ENCODE assay signal across 29 cellular contexts in the genomic region with DNA sequence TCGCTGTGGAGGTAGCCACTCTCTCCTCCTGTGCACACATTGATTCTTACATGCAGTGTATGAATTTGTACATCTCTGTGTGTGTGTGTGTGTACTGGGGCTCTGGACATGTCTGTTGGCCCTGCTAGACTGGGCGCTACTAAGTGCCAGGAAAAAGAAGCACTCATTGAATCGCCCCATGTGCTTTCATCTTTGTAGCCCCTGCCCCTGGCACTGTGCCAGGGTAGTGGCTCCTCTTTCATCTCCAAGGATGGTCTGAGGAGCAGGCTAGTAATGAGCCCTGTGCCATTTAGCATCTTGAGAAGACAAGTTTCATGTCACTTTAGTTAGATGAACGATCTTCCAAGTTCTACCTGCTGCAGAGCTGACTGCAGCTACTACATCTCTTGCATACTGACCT. TPM values are rescaled to one million over a fixed set of nuclear protein-coding genes. Genes with fewer than 3 reads are reported as not detected.
A peak's percentile ranks its signal among the peaks of the same experiment; 100 is the strongest.
DNase-seq lines count a peak whose midpoint lies in the region; ATAC-seq, FAIRE-seq and TF ChIP-seq lines count a peak whose summit lies in the region.
"Had no signal": no experiment of that assay in that cellular context is flagged by ENCODE, and none has a peak within 500 bp of the region (broad histone marks: within the 10 kb centered on the region; RNA-seq: fewer than 3 reads in every experiment).

No MANE protein-coding gene starts in this region.

- H3K27ac ChIP-seq in HepG2 (ENCODE audit: extremely low read length, insufficient read depth, low read length) (no peak overlapping the region), right lobe of liver (no peak overlapping the region), K562 (ENCODE audit: extremely low read depth, low read depth, low read length) (no peak overlapping the region), GM23248 (no peak overlapping the region), esophagus squamous epithelium (no peak overlapping the region)
- H3K27ac ChIP-seq: A549; BLaER1 treated with 17β-estradiol and CSF1 and Interleukin-3, amounts not matched to agents 10 nM and 100 nM had no signal

- no peaks in the 10 kb centered on the region for H3F3A ChIP-seq in GM23248 (ENCODE audit: insufficient read depth)

- H3K9me2 ChIP-seq in GM23248 (ENCODE audit: insufficient read depth): no peaks in the 10 kb centered on the region

- H2AFZ ChIP-seq in HepG2 (ENCODE audit: low read length) (no peak overlapping the region), K562 (ENCODE audit: low read depth, low read length) (no peak overlapping the region), GM23248 (no peak overlapping the region)
- H2AFZ ChIP-seq: GM23338 had no signal

- TF ChIP-seq EP300 in HepG2 (IDR thresholded peaks at IDR 0.05; ENCODE audit: low read depth in 2 of 2, low read length in 2 of 2): no peak
- TF ChIP-seq EP300 in HepG2 (CRISPR knock-in tag; IDR thresholded peaks at IDR 0.05; ENCODE audit: borderline replicate concordance): no peak
- TF ChIP-seq EP300 in K562 (IDR thresholded peaks at IDR 0.05; ENCODE audit: low read length): no peak

- no peaks in the 10 kb centered on the region for H3K9me1 ChIP-seq in K562 (ENCODE audit: control insufficient read depth, insufficient read depth, low read length)

- peaks cover 38% of the 10 kb centered on the region for H3K4me1 Mint-ChIP-seq in neural crest cell
- H3K4me1 Mint-ChIP-seq: CD8-positive, alpha-beta memory T cell had no signal

- POLR2A ChIA-PET in HepG2 (lab: Yijun Ruan, JAX): no interaction called here
- POLR2A ChIA-PET in K562 (lab: Yijun Ruan, JAX): no interaction called here

- TF ChIP-seq POLR2A in HepG2 (IDR thresholded peaks at IDR 0.05; ENCODE audit: insufficient read depth in 1 of 2, low read depth in 2 of 2, low read length in 2 of 2): no peak
- no peak for TF ChIP-seq POLR2A in right lobe of liver (IDR thresholded peaks at IDR 0.05)
- no peak for TF ChIP-seq POLR2A in K562 (conservative IDR thresholded peaks at IDR 0.05)
- no peak for TF ChIP-seq POLR2A in esophagus squamous epithelium (IDR thresholded peaks at IDR 0.05)

- H3K27me3 ChIP-seq in HepG2 (ENCODE audit: control insufficient read depth in 1 of 2, insufficient read depth in 2 of 2, low read length in 2 of 2) (peaks cover 0 to 8% of the 10 kb centered on the region in 2 experiments; a peak in 2 of 5 replicates), right lobe of liver (no peaks in the 10 kb centered on the region), K562 (ENCODE audit: control insufficient read depth in 2 of 2, insufficient read depth in 2 of 2, low read length in 2 of 2) (no peaks in the 10 kb centered on the region), GM23248 (replicated peaks; ENCODE audit: insufficient read depth) (peaks cover 12% of the 10 kb centered on the region), esophagus squamous epithelium (no peaks in the 10 kb centered on the region)
- H3K27me3 ChIP-seq: BE2C; BLaER1 treated with 17β-estradiol and CSF1 and Interleukin-3, amounts not matched to agents 10 nM and 100 nM had no signal

- H3K36me3 Mint-ChIP-seq in neural crest cell (ENCODE audit: low read depth): peaks cover 23% of the 10 kb centered on the region
- H3K36me3 Mint-ChIP-seq: CD8-positive, alpha-beta memory T cell had no signal

- CTCF ChIA-PET in HepG2 (lab: Yijun Ruan, JAX; ENCODE audit: low intra/inter-chr PET ratio, low total read pairs): interaction anchor here (1.0 kb wide), 1 partner anchor 217 kb away, joined by 3 read pairs; no protein-coding TSS in a partner anchor
- CTCF ChIA-PET in K562 (lab: Yijun Ruan, JAX; ENCODE audit: low intra/inter-chr PET ratio): no interaction called here

- no peak overlapping the region for H3K9ac ChIP-seq in HepG2 (ENCODE audit: insufficient read depth, low read depth, low read length)
- H3K9ac ChIP-seq in K562 (ENCODE audit: insufficient read depth in 1 of 2, low read depth in 2 of 2, low read length in 2 of 2): no peak overlapping the region
- H3K9ac ChIP-seq in GM23248: no peak overlapping the region
- H3K9ac ChIP-seq: BLaER1 treated with 17β-estradiol and CSF1 and Interleukin-3, amounts not matched to agents 10 nM and 100 nM had no signal

- H3K4me2 ChIP-seq in HepG2 (ENCODE audit: low read depth, low read length): no peak overlapping the region
- H3K4me2 ChIP-seq in K562 (ENCODE audit: insufficient read depth, low read length): no peak overlapping the region
- no peak overlapping the region for H3K4me2 ChIP-seq in GM23248 (ENCODE audit: unreplicated experiment)
- H3K4me2 ChIP-seq: A549; BLaER1 treated with 17β-estradiol and CSF1 and Interleukin-3, amounts not matched to agents 10 nM and 100 nM; GM23338 had no signal

- WGBS in HepG2 (ENCODE audit: low lambda C conversion rate): 37% methylated on average over 4 of the region's 4 CpGs
- 78% methylated on average over 1 of the region's 4 CpGs for WGBS in right lobe of liver (ENCODE audit: insufficient coverage, low coverage, low lambda C conversion rate, missing lambda C conversion rate)
- no CpG with 5 or more reads among the region's 4 CpGs for WGBS in K562 (ENCODE audit: insufficient coverage, low coverage, missing lambda C conversion rate)
- WGBS in GM23248 (ENCODE audit: low coverage in 1 of 2, low lambda C conversion rate in 2 of 2, missing lambda C conversion rate in 2 of 2), 2 experiments: 59 to 65% methylated on average over 4 of the region's 4 CpGs
- 84 to 90% methylated on average over 4 of the region's 4 CpGs for WGBS in esophagus squamous epithelium, 2 donors

- H3K36me3 ChIP-seq in HepG2 (replicated peaks in 1 of 2; ENCODE audit: control insufficient read depth in 1 of 2, insufficient read depth in 2 of 2, low read length in 2 of 2) (no peaks in the 10 kb centered on the region), right lobe of liver (no peaks in the 10 kb centered on the region), K562 (ENCODE audit: control insufficient read depth, insufficient read depth, low read length) (no peaks in the 10 kb centered on the region), GM23248 (ENCODE audit: low read depth) (no peaks in the 10 kb centered on the region), esophagus squamous epithelium (peaks cover 0 to 14% (median 0%) of the 10 kb centered on the region in 3 donors)
- H3K36me3 ChIP-seq: BE2C had no signal

- H3K9me3 Mint-ChIP-seq in neural crest cell: no peaks in the 10 kb centered on the region
- H3K9me3 Mint-ChIP-seq: CD14-positive monocyte; CD4-positive, alpha-beta T cell; CD8-positive, alpha-beta memory T cell; GM23338; H9 had no signal

- in situ Hi-C loops in HepG2 (cut with HindIII; ENCODE audit: extremely low pct_ligation_motif_present, low pct_unique_long_range_greater_than_20kb) (loop anchor here (5.0 to 25.0 kb wide), 2 partner anchors 196 to 731 kb away; partner anchors contain the start of gene MOB3B), K562 (cut with MboI) (no loop called here), GM23248 (cut with MboI) (loop anchor here (5.0 to 25.0 kb wide), 2 partner anchors 216 to 731 kb away; no protein-coding TSS in a partner anchor)

- no peak for DNase-seq in HepG2 (ENCODE audit: low spot score)
- no peak for DNase-seq in right lobe of liver
- DNase-seq in K562 (ENCODE audit: extremely low read depth in 1 of 4, low spot score in 3 of 4): no peak
- no peak for DNase-seq in neural crest cell (ENCODE audit: low read depth, low spot score)
- no peak for DNase-seq in GM23248
- DNase-seq in DMS114 treated with DMSO at 0.1 percent for 48 hours (lab: John Stamatoyannopoulos, UW; ENCODE audit: unreplicated experiment): no peak
- no peak for DNase-seq in esophagus squamous epithelium (lab: John Stamatoyannopoulos, UW)
- DNase-seq: 8988T; ACHN; AML-193; BE2C; CD4-positive, alpha-beta T cell; CD8-positive, alpha-beta memory T cell; DMS 273 treated with DMSO at 0.1 percent for 48 hours; DMS53; DMS79 treated with DMSO at 0.1 percent for 48 hours; GF-D8; H9 had no signal

- TF ChIP-seq RAD21 in HepG2 (CRISPR knock-in tag; IDR thresholded peaks at IDR 0.05): no peak
- TF ChIP-seq RAD21 in K562 (CRISPR knock-in tag; conservative IDR thresholded peaks at IDR 0.05 in 1 of 2, IDR thresholded peaks at IDR 0.05 in 1 of 2): no peak

- H3K79me2 ChIP-seq in HepG2 (ENCODE audit: insufficient read depth, low read length) (no peaks in the 10 kb centered on the region), K562 (ENCODE audit: control insufficient read depth, insufficient read depth, low read length) (no peaks in the 10 kb centered on the region), GM23248 (ENCODE audit: insufficient read depth) (no peaks in the 10 kb centered on the region)

- TF ChIP-seq CTCF in HepG2 (CRISPR knock-in tag; IDR thresholded peaks at IDR 0.05) (no peak), right lobe of liver (IDR thresholded peaks at IDR 0.05) (no peak), K562 (IDR thresholded peaks at IDR 0.05 in 2 of 3, conservative IDR thresholded peaks at IDR 0.05 in 1 of 3; ENCODE audit: insufficient read depth in 2 of 3, low read depth in 1 of 3, low read length in 3 of 3) (no peak), neural crest cell (conservative IDR thresholded peaks at IDR 0.05) (no peak), esophagus squamous epithelium (IDR thresholded peaks at IDR 0.05) (no peak)

- H3K4me1 ChIP-seq in HepG2 (ENCODE audit: insufficient read depth, low read length) (no peaks in the 10 kb centered on the region), right lobe of liver (no peaks in the 10 kb centered on the region), K562 (replicated peaks in 1 of 2; ENCODE audit: control insufficient read depth in 2 of 2, insufficient read depth in 2 of 2, low read length in 2 of 2) (no peaks in the 10 kb centered on the region; a peak in 1 of 5 replicates), GM23248 (ENCODE audit: insufficient read depth) (no peaks in the 10 kb centered on the region), esophagus squamous epithelium (peaks cover 0 to 9% (median 5%) of the 10 kb centered on the region in 3 donors)

- no peaks in the 10 kb centered on the region for H3K9me3 ChIP-seq in HepG2 (ENCODE audit: low read length)
- no peaks in the 10 kb centered on the region for H3K9me3 ChIP-seq in right lobe of liver
- no peaks in the 10 kb centered on the region for H3K9me3 ChIP-seq in K562 (replicated peaks; ENCODE audit: control insufficient read depth, insufficient read depth, low read depth, low read length)
- H3K9me3 ChIP-seq in GM23248 (ENCODE audit: low read depth): no peaks in the 10 kb centered on the region
- H3K9me3 ChIP-seq in esophagus squamous epithelium: no peaks in the 10 kb centered on the region
- H3K9me3 ChIP-seq: A549, BE2C had no signal

- FAIRE-seq in HepG2 (lab: Jason Lieb, UNC) (no peak), K562 (lab: Jason Lieb, UNC) (no peak)
- FAIRE-seq: A549, D721Med, GM12891, GM18507 had no signal

- H3K4me3 Mint-ChIP-seq in neural crest cell: no peak overlapping the region
- H3K4me3 Mint-ChIP-seq: CD14-positive monocyte; CD4-positive, alpha-beta T cell; CD8-positive, alpha-beta memory T cell; GM23338; H9 had no signal

- BruUV-seq in HepG2 (replicated peaks; lab: Mats Ljungman, UMichigan): no TSS peak
- BruUV-seq in K562 (replicated peaks; lab: Mats Ljungman, UMichigan): no TSS peak

- peak overlapping the region; percentile 38 for H3K27ac Mint-ChIP-seq in neural crest cell (ENCODE audit: unreplicated experiment)
- H3K27ac Mint-ChIP-seq: CD4-positive, alpha-beta T cell; GM23338 had no signal

- intact Hi-C loops in HepG2 (cut with micrococcal nuclease; ENCODE audit: unreplicated experiment) (no loop called here), right lobe of liver (cut with DNase I) (loop anchor here (5.0 to 10.0 kb wide), 2 partner anchors 211 to 223 kb away; no protein-coding TSS in a partner anchor), K562 (cut with micrococcal nuclease) (loop anchor here (10.0 kb wide), 1 partner anchor 113 kb away; no protein-coding TSS in a partner anchor), esophagus squamous epithelium (cut with DNase I) (loop anchor here (5.0 kb wide), 1 partner anchor 206 kb away; no protein-coding TSS in a partner anchor)

- no peak for ATAC-seq in HepG2
- ATAC-seq in right lobe of liver: no peak
- no peak for ATAC-seq in K562
- ATAC-seq: A549, GM23338, HCT116 had no signal

- H3K4me3 ChIP-seq in HepG2 (replicated peaks in 1 of 3; ENCODE audit: insufficient read depth in 1 of 3, low read depth in 2 of 3, low read length in 3 of 3) (no peak overlapping the region), right lobe of liver (no peak overlapping the region), K562 (no peak overlapping the region), GM23248 (no peak overlapping the region), esophagus squamous epithelium (no peak overlapping the region)
- H3K4me3 ChIP-seq: A549; BLaER1 treated with 17β-estradiol and CSF1 and Interleukin-3, amounts not matched to agents 10 nM and 100 nM; GM23338 had no signal

- H4K20me1 ChIP-seq in HepG2 (ENCODE audit: insufficient read depth, low read length): no peaks in the 10 kb centered on the region
- H4K20me1 ChIP-seq in K562 (replicated peaks; ENCODE audit: control insufficient read depth, insufficient read depth, low read length): no peaks in the 10 kb centered on the region
- H4K20me1 ChIP-seq in GM23248 (ENCODE audit: insufficient read depth): no peaks in the 10 kb centered on the region
- H4K20me1 ChIP-seq: BLaER1 treated with 17β-estradiol and CSF1 and Interleukin-3, amounts not matched to agents 10 nM and 100 nM had no signal

- H3K27me3 Mint-ChIP-seq in neural crest cell (ENCODE audit: low read depth): no peaks in the 10 kb centered on the region

RNA-seq across cellular contexts. Expression of gene EQTN, which starts 34.4 kb away (rescaled TPM):
- total RNA-seq in HepG2 (2016; rRNA removed; fragmentation: Illumina TruSeq; extraction: Trizol) (not detected in 2 replicates), right lobe of liver (not detected), K562 (2014; rRNA removed) (not detected in 2 replicates), K562 (2014; rRNA removed; fragmentation: Illumina TruSeq; extraction: Trizol) (0.15 and 0.29 TPM in 2 replicates), K562 (2015; rRNA removed; fragmentation: Illumina TruSeq; extraction: Trizol) (0.33 TPM in 1 of 2 replicates, not detected in the other), K562 (2021) (not detected in 2 replicates), neural crest cell (0.39 and 0.40 TPM in 2 replicates), esophagus squamous epithelium (not detected)
- total RNA-seq in HepG2 (2016; cell fraction: cytosol; rRNA removed; fragmentation: Illumina TruSeq; extraction: Trizol; ENCODE audit: low read depth): not detected in 2 replicates
- not detected in 2 replicates for total RNA-seq in HepG2 (2016; cell fraction: insoluble cytoplasmic fraction; rRNA removed; fragmentation: Illumina TruSeq; extraction: Trizol)
- not detected in 2 replicates for total RNA-seq in HepG2 (2016; cell fraction: membrane; rRNA removed; fragmentation: Illumina TruSeq; extraction: Trizol)
- total RNA-seq in HepG2 (2016; cell fraction: nucleus; rRNA removed; fragmentation: Illumina TruSeq; extraction: Trizol): not detected in 2 replicates
- polyA plus RNA-seq in HepG2 (2011; rRNA removed) (not detected in 2 replicates), K562 (2011; rRNA removed) (0.31 and 0.53 TPM in 2 replicates), K562 (2014; fragmentation: Illumina TruSeq; extraction: Trizol) (0.18 and 0.22 TPM in 2 replicates), K562 (2014; fragmentation: Nextera tagmentation; extraction: Ambion mirVana) (not detected), K562 (2014; rRNA removed) (0.15 TPM in 1 of 2 replicates, not detected in the other), GM23248 (2016; fragmentation: Nextera tagmentation; extraction: Ambion mirVana) (not detected in 2 replicates)
- not detected in 2 replicates for polyA plus RNA-seq in HepG2 (2011; cell fraction: cytosol; rRNA removed)
- not detected in 2 replicates for polyA plus RNA-seq in HepG2 (2011; cell fraction: nucleus; rRNA removed)
- not detected in 2 replicates for polyA plus RNA-seq in HepG2 (2012)
- not detected in 2 replicates for polyA plus RNA-seq in HepG2 (2016; cell fraction: cytosol; fragmentation: Illumina TruSeq; extraction: Trizol; ENCODE audit: low read depth)
- polyA plus RNA-seq in HepG2 (2016; cell fraction: insoluble cytoplasmic fraction; fragmentation: Illumina TruSeq; extraction: Trizol; ENCODE audit: low read depth): not detected in 2 replicates
- polyA plus RNA-seq in HepG2 (2016; cell fraction: membrane; fragmentation: Illumina TruSeq; extraction: Trizol; ENCODE audit: low read depth): not detected in 2 replicates
- polyA plus RNA-seq in HepG2 (2016; cell fraction: nucleus; fragmentation: Illumina TruSeq; extraction: Trizol; ENCODE audit: insufficient read depth, low read depth): not detected in 2 replicates
- 0.23 TPM in 1 of 2 replicates, not detected in the other for polyA minus RNA-seq in HepG2 (2011; rRNA and poly(A)+ RNA removed; ENCODE audit: low replicate concordance)
- polyA minus RNA-seq in HepG2 (2011; cell fraction: cytosol; rRNA and poly(A)+ RNA removed): not detected in 2 replicates
- not detected in 2 replicates for polyA minus RNA-seq in HepG2 (2011; cell fraction: nucleus; rRNA and poly(A)+ RNA removed)
- total RNA-seq in K562 (2011; cell fraction: chromatin; rRNA removed; ENCODE audit: low replicate concordance): 0.42 and 1.6 TPM in 2 replicates
- total RNA-seq in K562 (2011; cell fraction: nucleolus; rRNA removed): 0.66 and 0.67 TPM in 2 replicates
- 0.88 TPM in 1 of 2 replicates, not detected in the other for total RNA-seq in K562 (2011; cell fraction: nucleoplasm; rRNA removed)
- polyA plus RNA-seq in K562 (2011; cell fraction: cytosol; rRNA removed): 0.09 and 0.10 TPM in 2 replicates
- polyA plus RNA-seq in K562 (2011; cell fraction: nucleus; rRNA removed): 0.48 and 1.5 TPM in 2 replicates
- polyA plus RNA-seq in K562 (2012): 0.16 TPM in 1 of 2 replicates, not detected in the other
- polyA minus RNA-seq in K562 (2011; rRNA and poly(A)+ RNA removed): 0.51 and 0.77 TPM in 2 replicates
- not detected in 2 replicates for polyA minus RNA-seq in K562 (2011; cell fraction: cytosol; rRNA and poly(A)+ RNA removed)
- 1.3 and 2.9 TPM in 2 replicates for polyA minus RNA-seq in K562 (2011; cell fraction: nucleus; rRNA and poly(A)+ RNA removed)
- total RNA-seq in GM23248 (2014; rRNA removed; shearing (Covaris generic)): not detected in 2 replicates
- total RNA-seq: CD4-positive, alpha-beta T cell; CD8-positive, alpha-beta memory T cell; Daoy; G401; H4; H9 had no signal
- polyA plus RNA-seq: A549; CD14-positive monocyte; CD8-positive, alpha-beta memory T cell; GM23338 had no signal

Comparison
In these comparisons a context has a peak if more than half of its experiments do, and no peak if none do; other contexts are left out.
1. Of the 241 proteins assayed by ChIP-seq in both HepG2 and K562: peak only in HepG2: none; only in K562: NFIC; in both: none; in neither: 240.